Comparison of ENCODE assay signal across 28 cellular contexts in genomic region chr5:170854550-170854949, GRCh38.
"Had no signal": no experiment of that assay in that cellular context is flagged by ENCODE, and none has a peak within 500 bp of the region (broad histone marks: within the 10 kb centered on the region; RNA-seq: fewer than 3 reads in every experiment).

No MANE protein-coding gene starts in this region.

- H3K9me3 Mint-ChIP-seq: type B pancreatic cell had no signal

- ATAC-seq: mucosa of descending colon; naive thymus-derived CD8-positive, alpha-beta T cell; pancreas; right cardiac atrium; sciatic nerve; stimulated activated memory B cell treated with anti-CD40 and anti-IgM and Interleukin-4, amounts not matched to agents 10 μg/mL and 1 μg/mL and 100 μg/mL, for 72 hours; stimulated activated naive CD8-positive, alpha-beta T cell treated with anti-CD3 and anti-CD28 coated beads, Interleukin-15, amount 100 ng/mL, for 72 hours had no signal

- H3K27me3 ChIP-seq: hepatocyte, pancreas, tibial nerve, uterus had no signal

- H2AFZ ChIP-seq: hepatocyte had no signal

- H3K4me1 Mint-ChIP-seq: naive thymus-derived CD8-positive, alpha-beta T cell; nephron; neural crest cell; stimulated activated memory B cell treated with anti-CD40 and anti-IgM and Interleukin-4, amounts not matched to agents 10 μg/mL and 1 μg/mL and 100 μg/mL, for 72 hours; stimulated activated naive CD8-positive, alpha-beta T cell treated with anti-CD3 and anti-CD28 coated beads, Interleukin-15, amount 100 ng/mL, for 72 hours had no signal

- H3K9me3 ChIP-seq: mucosa of descending colon, pancreas, prostate gland had no signal

- H3K36me3 ChIP-seq: left ventricle myocardium inferior, pancreas, prostate gland, tibial nerve, uterus had no signal

- H3K36me3 Mint-ChIP-seq: type B pancreatic cell had no signal

- H3K4me3 ChIP-seq: hepatocyte, left ventricle myocardium inferior, lung, mucosa of descending colon, pancreas, prostate gland, tibial nerve, uterus had no signal

- H3K27me3 Mint-ChIP-seq: type B pancreatic cell had no signal

- H3K4me2 ChIP-seq: hepatocyte had no signal

- H3K4me1 ChIP-seq: left ventricle myocardium inferior, pancreas, prostate gland, tibial nerve, uterus had no signal

- H3K27ac ChIP-seq: hepatocyte, left ventricle myocardium inferior, pancreas, prostate gland, tibial nerve, uterus had no signal

- DNase-seq: islet precursor cell; left ventricle myocardium inferior; midbrain; mucosa of descending colon; naive thymus-derived CD8-positive, alpha-beta T cell; nucleus accumbens; pancreas; posterior cingulate gyrus; retina; right cardiac atrium; small intestine; stimulated activated CD4-positive, alpha-beta T cell treated with anti-CD3 and anti-CD28 coated beads, Interleukin-1b, Interleukin-23, amount 100 ng/mL, for 48 hours; stimulated activated CD4-positive, alpha-beta T cell treated with anti-CD3 and anti-CD28 coated beads, Interleukin-2, amount 100 ng/mL, for 48 hours; stimulated activated CD4-positive, alpha-beta T cell treated with anti-CD3 and anti-CD28 coated beads, Interleukin-4, amount 100 ng/mL, for 4 hours; stimulated activated CD8-positive, alpha-beta memory T cell treated with anti-CD3 and anti-CD28 coated beads, Interleukin-4, amount 100 ng/mL, for 48 hours; stimulated activated naive CD4-positive, alpha-beta T cell treated with Interleukin-2 at 50 U/mL for 16 hours; stimulated activated naive CD8-positive, alpha-beta T cell treated with anti-CD3 and anti-CD28 coated beads, Interleukin-15, amount 100 ng/mL, for 72 hours; substantia nigra; uterus had no signal

- H3K27ac Mint-ChIP-seq: naive thymus-derived CD8-positive, alpha-beta T cell; nephron; stimulated activated memory B cell treated with anti-CD40 and anti-IgM and Interleukin-4, amounts not matched to agents 10 μg/mL and 1 μg/mL and 100 μg/mL, for 72 hours; stimulated activated naive CD8-positive, alpha-beta T cell treated with anti-CD3 and anti-CD28 coated beads, Interleukin-15, amount 100 ng/mL, for 72 hours; type B pancreatic cell had no signal

- H3K4me3 Mint-ChIP-seq: naive thymus-derived CD8-positive, alpha-beta T cell; nephron; neural crest cell; stimulated activated memory B cell treated with anti-CD40 and anti-IgM and Interleukin-4, amounts not matched to agents 10 μg/mL and 1 μg/mL and 100 μg/mL, for 72 hours; stimulated activated naive CD8-positive, alpha-beta T cell treated with anti-CD3 and anti-CD28 coated beads, Interleukin-15, amount 100 ng/mL, for 72 hours; type B pancreatic cell had no signal
